In the genomic region with DNA sequence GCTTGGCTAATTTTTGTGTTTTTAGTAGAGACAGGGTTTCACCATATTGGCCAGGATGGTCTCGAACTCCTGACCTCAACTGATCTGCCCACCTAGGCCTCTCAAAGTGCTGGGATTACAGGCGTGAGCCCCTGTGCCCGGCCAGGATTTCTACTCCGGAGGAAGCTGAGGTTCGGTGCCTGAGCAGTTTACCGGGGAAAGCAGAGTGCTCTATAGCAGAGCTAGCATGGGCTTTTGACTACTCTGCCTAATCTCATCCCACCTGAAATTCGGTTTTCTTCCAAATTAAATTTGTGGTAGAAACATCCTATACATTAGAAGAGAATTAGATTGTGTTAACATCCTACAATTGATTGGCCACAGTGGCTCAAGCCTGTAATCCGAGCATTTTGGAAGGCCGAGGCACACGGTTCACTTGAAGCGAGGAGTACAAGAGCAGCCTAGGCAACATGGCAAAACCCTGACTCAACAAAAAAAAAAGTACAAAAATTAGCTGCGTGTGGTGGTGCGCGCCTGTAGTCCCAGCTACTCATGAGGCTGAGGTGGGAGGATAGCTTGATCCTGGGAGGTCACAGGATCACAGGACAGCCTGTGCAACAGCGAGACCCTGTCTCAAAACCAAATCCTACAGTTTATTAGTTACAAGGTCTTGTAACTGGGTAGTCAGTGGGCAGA, we compare ENCODE assay signal across 8 cellular contexts. TPM values are rescaled to one million over a fixed set of nuclear protein-coding genes. Genes with fewer than 3 reads are reported as not detected.
A peak's percentile ranks its signal among the peaks of the same experiment; 100 is the strongest.
DNase-seq lines count a peak whose midpoint lies in the region; ATAC-seq and TF ChIP-seq lines count a peak whose summit lies in the region.

No MANE protein-coding gene starts in this region.

- peak overlapping the region; percentile 96 for H3K27ac Mint-ChIP-seq in progenitor cell of endocrine pancreas

- H3K27me3 ChIP-seq in GM06990 (replicated peaks; ENCODE audit: control insufficient read depth, insufficient read depth, low read length) (no peaks in the 10 kb centered on the region), esophagus squamous epithelium (no peaks in the 10 kb centered on the region)

- WGBS in esophagus squamous epithelium, 2 donors = 9 to 15% methylated on average over 14 to 15 of the region's 15 CpGs

- peaks cover 8 to 41% (median 27%) of the 10 kb centered on the region in 3 donors for H3K4me1 ChIP-seq in esophagus squamous epithelium

- no peak for ATAC-seq in HG03439 (IDR thresholded peaks at IDR 0.05; ENCODE audit: unreplicated experiment)
- no peak for ATAC-seq in GM21717 (IDR thresholded peaks at IDR 0.05; ENCODE audit: unreplicated experiment)

- peaks cover 33% of the 10 kb centered on the region for H3K36me3 ChIP-seq in GM06990 (ENCODE audit: control insufficient read depth, insufficient read depth, low read length)
- peaks cover 60% of the 10 kb centered on the region for H3K36me3 ChIP-seq in SK-N-MC (ENCODE audit: insufficient read depth, low read length)
- H3K36me3 ChIP-seq in esophagus squamous epithelium = peaks cover 16 to 50% (median 31%) of the 10 kb centered on the region in 3 donors

- peak overlapping the region; percentile 97 for H3K4me3 Mint-ChIP-seq in progenitor cell of endocrine pancreas (ENCODE audit: low read depth)

- TF ChIP-seq POLR2A in esophagus squamous epithelium (IDR thresholded peaks at IDR 0.05) = no peak

- peaks cover 28% of the 10 kb centered on the region for H3K36me3 Mint-ChIP-seq in progenitor cell of endocrine pancreas (ENCODE audit: insufficient read depth)

- peak overlapping the region; percentile 97 for H3K27ac ChIP-seq in SK-N-MC
- H3K27ac ChIP-seq in esophagus squamous epithelium = peak overlapping the region; percentile 80 to 98 (median 94)

- H3K9me3 ChIP-seq in SK-N-MC (ENCODE audit: low read depth, low read length) (no peaks in the 10 kb centered on the region), esophagus squamous epithelium (no peaks in the 10 kb centered on the region)

- no peak for DNase-seq in GM06990 (ENCODE audit: extremely low read depth, insufficient read length)
- no peak for DNase-seq in SK-N-MC (ENCODE audit: low read depth, low spot score)
- DNase-seq in esophagus squamous epithelium (lab: John Stamatoyannopoulos, UW) = no peak
- DNase-seq in progenitor cell of endocrine pancreas (ENCODE audit: low spot score, unreplicated experiment) = no peak
- DNase-seq in NCI-H2029 (lab: John Stamatoyannopoulos, UW) = no peak
- DNase-seq in NCI-H510A (lab: John Stamatoyannopoulos, UW) = no peak

- H3K4me1 Mint-ChIP-seq in progenitor cell of endocrine pancreas (ENCODE audit: low read depth) = peaks cover 14% of the 10 kb centered on the region

- peak overlapping the region; percentile 100 for H3K9ac ChIP-seq in SK-N-MC (ENCODE audit: insufficient read length)

- H3K4me3 ChIP-seq in GM06990 (replicated peaks; ENCODE audit: low read depth, low read length) (peak overlapping the region; percentile 99), SK-N-MC (peak overlapping the region; percentile 98), esophagus squamous epithelium (peak overlapping the region; percentile 51 to 99 (median 86))

- no peaks in the 10 kb centered on the region for H3K9me3 Mint-ChIP-seq in progenitor cell of endocrine pancreas (ENCODE audit: low read depth)

- TF ChIP-seq CTCF in GM06990 (IDR thresholded peaks at IDR 0.05; ENCODE audit: insufficient read depth, low read length, poor library complexity, severe bottlenecking) (no peak), esophagus squamous epithelium (IDR thresholded peaks at IDR 0.05) (no peak), progenitor cell of endocrine pancreas (IDR thresholded peaks at IDR 0.05; ENCODE audit: unreplicated experiment) (no peak)

- H3K27me3 Mint-ChIP-seq in progenitor cell of endocrine pancreas = no peaks in the 10 kb centered on the region

- intact Hi-C loops in esophagus squamous epithelium (cut with DNase I) = no loop called here

RNA-seq across cellular contexts. Expression of gene RPL13A, which starts 1.6 kb away (rescaled TPM):
- total RNA-seq in esophagus squamous epithelium = 1,000 to 10,000 TPM; 1,642 to 4,119 (median 2,165) TPM
- 2,665 and 2,783 TPM in 2 replicates for total RNA-seq in progenitor cell of endocrine pancreas

RNA-seq across cellular contexts. Expression of gene RPS11, which starts 7.2 kb away (rescaled TPM):
- total RNA-seq in esophagus squamous epithelium (1,000 to 10,000 TPM; 2,317 to 5,784 (median 3,336) TPM), progenitor cell of endocrine pancreas (2,272 and 2,377 TPM in 2 replicates)

RNA-seq across cellular contexts. Expression of gene FLT3LG, which starts 15.0 kb away (rescaled TPM):
- total RNA-seq in esophagus squamous epithelium (1 to 10 TPM in 3 of 4 donors, under 1 TPM in 1; 0.75 to 4.2 (median 2.7) TPM), progenitor cell of endocrine pancreas (0.96 and 1.1 TPM in 2 replicates)

RNA-seq across cellular contexts. Expression of gene FCGRT, which starts 23.5 kb away (rescaled TPM):
- total RNA-seq in esophagus squamous epithelium (100 to 1,000 TPM in 1 of 4 donors, 10 to 100 TPM in 3; 18.0 to 129 (median 60.0) TPM), progenitor cell of endocrine pancreas (153 and 169 TPM in 2 replicates)

RNA-seq across cellular contexts. Expression of gene ALDH16A1, which starts 36.0 kb away (rescaled TPM):
- 10 to 100 TPM; 35.9 to 56.5 (median 39.0) TPM for total RNA-seq in esophagus squamous epithelium
- total RNA-seq in progenitor cell of endocrine pancreas = 44.2 and 46.0 TPM in 2 replicates
